10 cellular contexts compared by ENCODE assay signal in genomic region chr6:151036869-151037680, GRCh38.
A peak's percentile ranks its signal among the peaks of the same experiment; 100 is the strongest.
DNase-seq lines count a peak whose midpoint lies in the region; ATAC-seq and TF ChIP-seq lines count a peak whose summit lies in the region.
"Had no signal": no experiment of that assay in that cellular context is flagged by ENCODE, and none has a peak within 500 bp of the region (broad histone marks: within the 10 kb centered on the region; RNA-seq: fewer than 3 reads in every experiment).

No MANE protein-coding gene starts in this region.

- H3K4me1 Mint-ChIP-seq in activated CD4-positive, alpha-beta T cell treated with anti-CD3 and anti-CD28 coated beads, Interleukin-2, amount 10 ng/mL, durations not matched to agents 24 days and 14 days, result peaks cover 17% of the 10 kb centered on the region
- H3K4me1 Mint-ChIP-seq in activated CD4-positive, alpha-beta memory T cell treated with anti-CD3 and anti-CD28 coated beads, Interleukin-2, amount 10 ng/mL, durations not matched to agents 7 days and 5 days, result peaks cover 24% of the 10 kb centered on the region
- H3K4me1 Mint-ChIP-seq in stimulated activated effector memory CD8-positive, alpha-beta T cell treated with anti-CD3 and anti-CD28 coated beads, Interleukin-12 subunit alpha, Interleukin-12 subunit beta, amount 100 ng/mL, for 72 hours, result peaks cover 9% of the 10 kb centered on the region
- H3K4me1 Mint-ChIP-seq: activated B cell treated with CpG ODN at 0.5 μM for 24 hours had no signal

- no peak overlapping the region for H3K4me3 Mint-ChIP-seq in activated CD4-positive, alpha-beta T cell treated with anti-CD3 and anti-CD28 coated beads, Interleukin-2, amount 10 ng/mL, durations not matched to agents 24 days and 14 days
- no peak overlapping the region for H3K4me3 Mint-ChIP-seq in activated CD4-positive, alpha-beta memory T cell treated with anti-CD3 and anti-CD28 coated beads, Interleukin-2, amount 10 ng/mL, durations not matched to agents 7 days and 5 days
- H3K4me3 Mint-ChIP-seq in stimulated activated effector memory CD8-positive, alpha-beta T cell treated with anti-CD3 and anti-CD28 coated beads, Interleukin-12 subunit alpha, Interleukin-12 subunit beta, amount 100 ng/mL, for 72 hours, result no peak overlapping the region
- H3K4me3 Mint-ChIP-seq: activated B cell treated with CpG ODN at 0.5 μM for 24 hours had no signal

- no peaks in the 10 kb centered on the region for H3K27me3 ChIP-seq in foreskin keratinocyte
- H3K27me3 ChIP-seq: cardiac muscle cell had no signal

- intact Hi-C loops in activated CD4-positive, alpha-beta T cell treated with anti-CD3 and anti-CD28 coated beads, Interleukin-2, amount 10 ng/mL, durations not matched to agents 24 days and 14 days (cut with micrococcal nuclease), result no loop called here

- TF ChIP-seq CTCF in foreskin keratinocyte (conservative IDR thresholded peaks at IDR 0.05), result no peak

- no peaks in the 10 kb centered on the region for H3K9me3 Mint-ChIP-seq in activated CD4-positive, alpha-beta T cell treated with anti-CD3 and anti-CD28 coated beads, Interleukin-2, amount 10 ng/mL, durations not matched to agents 24 days and 14 days
- no peaks in the 10 kb centered on the region for H3K9me3 Mint-ChIP-seq in activated CD4-positive, alpha-beta memory T cell treated with anti-CD3 and anti-CD28 coated beads, Interleukin-2, amount 10 ng/mL, durations not matched to agents 7 days and 5 days
- no peaks in the 10 kb centered on the region for H3K9me3 Mint-ChIP-seq in stimulated activated effector memory CD8-positive, alpha-beta T cell treated with anti-CD3 and anti-CD28 coated beads, Interleukin-12 subunit alpha, Interleukin-12 subunit beta, amount 100 ng/mL, for 72 hours
- H3K9me3 Mint-ChIP-seq: activated B cell treated with CpG ODN at 0.5 μM for 24 hours had no signal

- peak overlapping the region; percentile 59 for H3K27ac Mint-ChIP-seq in activated CD4-positive, alpha-beta T cell treated with anti-CD3 and anti-CD28 coated beads, Interleukin-2, amount 10 ng/mL, durations not matched to agents 24 days and 14 days
- no peak overlapping the region for H3K27ac Mint-ChIP-seq in activated CD4-positive, alpha-beta memory T cell treated with anti-CD3 and anti-CD28 coated beads, Interleukin-2, amount 10 ng/mL, durations not matched to agents 7 days and 5 days
- H3K27ac Mint-ChIP-seq in stimulated activated effector memory CD8-positive, alpha-beta T cell treated with anti-CD3 and anti-CD28 coated beads, Interleukin-12 subunit alpha, Interleukin-12 subunit beta, amount 100 ng/mL, for 72 hours, result peak overlapping the region; percentile 47
- H3K27ac Mint-ChIP-seq: activated B cell treated with CpG ODN at 0.5 μM for 24 hours had no signal

- CTCF ChIA-PET in activated CD4-positive, alpha-beta memory T cell treated with anti-CD3 and anti-CD28 coated beads, Interleukin-2, amount 10 ng/mL, durations not matched to agents 7 days and 5 days (lab: Charles Lee), result no interaction called here

- H3K27me3 Mint-ChIP-seq in activated CD4-positive, alpha-beta T cell treated with anti-CD3 and anti-CD28 coated beads, Interleukin-2, amount 10 ng/mL, durations not matched to agents 24 days and 14 days, result no peaks in the 10 kb centered on the region
- no peaks in the 10 kb centered on the region for H3K27me3 Mint-ChIP-seq in activated CD4-positive, alpha-beta memory T cell treated with anti-CD3 and anti-CD28 coated beads, Interleukin-2, amount 10 ng/mL, durations not matched to agents 7 days and 5 days
- H3K27me3 Mint-ChIP-seq: activated B cell treated with CpG ODN at 0.5 μM for 24 hours had no signal

- peaks cover 54% of the 10 kb centered on the region for H3K36me3 Mint-ChIP-seq in activated CD4-positive, alpha-beta T cell treated with anti-CD3 and anti-CD28 coated beads, Interleukin-2, amount 10 ng/mL, durations not matched to agents 24 days and 14 days (ENCODE audit: low read depth)
- H3K36me3 Mint-ChIP-seq in activated CD4-positive, alpha-beta memory T cell treated with anti-CD3 and anti-CD28 coated beads, Interleukin-2, amount 10 ng/mL, durations not matched to agents 7 days and 5 days (ENCODE audit: low read depth), result peaks cover 48% of the 10 kb centered on the region
- peaks cover 80% of the 10 kb centered on the region for H3K36me3 Mint-ChIP-seq in stimulated activated effector memory CD8-positive, alpha-beta T cell treated with anti-CD3 and anti-CD28 coated beads, Interleukin-12 subunit alpha, Interleukin-12 subunit beta, amount 100 ng/mL, for 72 hours

- peak; percentile 36 for ATAC-seq in foreskin keratinocyte
- ATAC-seq in stimulated activated effector memory CD8-positive, alpha-beta T cell treated with anti-CD3 and anti-CD28 coated beads, Interleukin-12 subunit alpha, Interleukin-12 subunit beta, amount 100 ng/mL, for 72 hours, result no peak
- no peak for ATAC-seq in HG03139 (IDR thresholded peaks at IDR 0.05; ENCODE audit: unreplicated experiment)
- no peak for ATAC-seq in GM21515 (IDR thresholded peaks at IDR 0.05; ENCODE audit: unreplicated experiment)

- DNase-seq in activated CD4-positive, alpha-beta T cell treated with anti-CD3 and anti-CD28 coated beads, Interleukin-2, amount 10 ng/mL, durations not matched to agents 24 days and 14 days, result no peak
- DNase-seq in activated CD4-positive, alpha-beta T cell treated with anti-CD3 and anti-CD28 coated beads for 4 hours, result no peak
- DNase-seq in activated CD4-positive, alpha-beta memory T cell treated with anti-CD3 and anti-CD28 coated beads, Interleukin-2, amount 10 ng/mL, durations not matched to agents 7 days and 5 days, result peak; percentile 24
- DNase-seq in foreskin keratinocyte, result peak; percentile 80 to 89
- DNase-seq in stimulated activated effector memory CD8-positive, alpha-beta T cell treated with anti-CD3 and anti-CD28 coated beads, Interleukin-12 subunit alpha, Interleukin-12 subunit beta, amount 100 ng/mL, for 72 hours (ENCODE audit: low spot score in 2 of 2), result no peak
- no peak for DNase-seq in retina
- DNase-seq: activated B cell treated with CpG ODN at 0.5 μM for 24 hours had no signal

- peak overlapping the region; percentile 98 for H3K27ac ChIP-seq in foreskin keratinocyte

- peaks cover 25% of the 10 kb centered on the region for H3K4me1 ChIP-seq in foreskin keratinocyte

- POLR2A ChIA-PET in activated CD4-positive, alpha-beta memory T cell treated with anti-CD3 and anti-CD28 coated beads, Interleukin-2, amount 10 ng/mL, durations not matched to agents 7 days and 5 days (lab: Charles Lee), result no interaction called here

Comparison
In these comparisons a context has a peak if more than half of its experiments do, and no peak if none do; other contexts are left out.
1. DNase-seq: peak in activated CD4-positive, alpha-beta memory T cell treated with anti-CD3 and anti-CD28 coated beads, Interleukin-2, amount 10 ng/mL, durations not matched to agents 7 days and 5 days (single experiment) and foreskin keratinocyte (2 of 2); none in activated CD4-positive, alpha-beta T cell treated with anti-CD3 and anti-CD28 coated beads, Interleukin-2, amount 10 ng/mL, durations not matched to agents 24 days and 14 days (single experiment), activated CD4-positive, alpha-beta T cell treated with anti-CD3 and anti-CD28 coated beads for 4 hours (0 of 2), stimulated activated effector memory CD8-positive, alpha-beta T cell treated with anti-CD3 and anti-CD28 coated beads, Interleukin-12 subunit alpha, Interleukin-12 subunit beta, amount 100 ng/mL, for 72 hours (0 of 2) and retina (single experiment).